Comparison of ENCODE assay signal across 8 cellular contexts in genomic region chr3:49019941-49020334, GRCh38. TPM values are rescaled to one million over a fixed set of nuclear protein-coding genes. Genes with fewer than 3 reads are reported as not detected.
DNase-seq lines count a peak whose midpoint lies in the region; ATAC-seq and TF ChIP-seq lines count a peak whose summit lies in the region.

No MANE protein-coding gene starts in this region.

- no peaks in the 10 kb centered on the region for H3K27me3 ChIP-seq in AG04450 (ENCODE audit: control insufficient read depth, insufficient read depth, low read length)

- peaks cover 10% of the 10 kb centered on the region for H3K4me1 ChIP-seq in mesodermal cell (ENCODE audit: control insufficient read depth, insufficient read depth, low read length, poor library complexity, severe bottlenecking)

- TF ChIP-seq CTCF in AG04450 (IDR thresholded peaks at IDR 0.05; ENCODE audit: low read depth, low read length) (no peak), astrocyte of the cerebellum (IDR thresholded peaks at IDR 0.05; ENCODE audit: low read depth, low read length, missing control alignments) (no peak), lower leg skin (IDR thresholded peaks at IDR 0.05) (no peak)

- peak overlapping the region; percentile 70 for H3K27ac ChIP-seq in AG04450 (ENCODE audit: low read depth, low read length)
- H3K27ac ChIP-seq in mesodermal cell (ENCODE audit: low read depth, low read length, severe bottlenecking), result no peak overlapping the region

- POLR2A ChIA-PET in AG04450 (lab: Yijun Ruan, JAX), result interaction anchor here (0.6 to 4.1 kb wide), 11 partner anchors 9 to 257 kb away, joined by 3 to 74 read pairs (median 11); partner anchors contain the start of genes IMPDH2, P4HTM, QRICH1 and WDR6

- no peak for ATAC-seq in GM21367 (IDR thresholded peaks at IDR 0.05; ENCODE audit: unreplicated experiment)

- CTCF ChIA-PET in AG04450 (lab: Charles Lee), result interaction anchor here (0.6 to 3.8 kb wide), 5 partner anchors 8 to 280 kb away, joined by 3 to 24 read pairs (median 6); partner anchors contain the start of genes QRICH1 and WDR6

- H3K4me3 ChIP-seq in AG04450 (ENCODE audit: low read depth, low read length) (peak overlapping the region; percentile 98), astrocyte of the cerebellum (ENCODE audit: low read depth, low read length) (peak overlapping the region; percentile 88), mesodermal cell (ENCODE audit: extremely low read depth, insufficient read depth, low read length, poor library complexity, severe bottlenecking) (peak overlapping the region; percentile 93), lower leg skin (ENCODE audit: low read depth, poor library complexity, severe bottlenecking) (no peak overlapping the region)

- intact Hi-C loops in lower leg skin (cut with DNase I; ENCODE audit: low total_unique reads), result no loop called here

- DNase-seq in AG04450 (ENCODE audit: low read depth, low spot score) (no peak), HT-29 (ENCODE audit: low spot score) (peak; percentile 30), astrocyte of the cerebellum (ENCODE audit: low read depth) (no peak), NCI-H1105 treated with DMSO at 0.1 percent for 48 hours (lab: John Stamatoyannopoulos, UW) (no peak), lower leg skin (ENCODE audit: low spot score in 2 of 2) (no peak)
- DNase-seq in activated CD4-positive, alpha-beta T cell treated with anti-CD3 and anti-CD28 coated beads, Interleukin-2, amount 50 U/mL, for 48 hours, result no peak

- WGBS in mesodermal cell (ENCODE audit: insufficient coverage in 2 of 2), 2 experiments, result 73 to 76% methylated on average over 12 of the region's 12 CpGs
- WGBS in lower leg skin, 2 donors, result 37 to 40% methylated on average over 12 of the region's 12 CpGs

- no peaks in the 10 kb centered on the region; the same call in 1 of the 2 replicates for H3K9me3 ChIP-seq in AG04450 (ENCODE audit: control insufficient read depth, insufficient read depth, low read length)
- no peaks in the 10 kb centered on the region for H3K9me3 ChIP-seq in mesodermal cell (ENCODE audit: control insufficient read depth, low read length)

- peaks cover 46% of the 10 kb centered on the region for H3K36me3 ChIP-seq in mesodermal cell (ENCODE audit: control insufficient read depth, insufficient read depth, low read length)

- in situ Hi-C loops in astrocyte of the cerebellum (cut with HindIII; ENCODE audit: low sequenced_read_pairs), result no loop called here

- TF ChIP-seq POLR2A in lower leg skin (IDR thresholded peaks at IDR 0.05), result no peak

RNA-seq across cellular contexts. Expression of gene DALRD3, which starts 1.6 kb away (rescaled TPM):
- 42.4 and 55.6 TPM in 2 replicates for polyA plus RNA-seq in AG04450 (2011; rRNA removed)
- polyA minus RNA-seq in AG04450 (2011; rRNA and poly(A)+ RNA removed), result 45.6 and 57.1 TPM in 2 replicates
- 42.2 and 45.4 TPM in 2 replicates for total RNA-seq in HT-29 (2014; rRNA removed; shearing (Covaris generic))
- 50.2 TPM for polyA plus RNA-seq in mesodermal cell (2013, experiment 1 of 2)
- polyA plus RNA-seq in mesodermal cell (2013, experiment 2 of 2), result 40.7 TPM
- 10 to 100 TPM; 51.5 to 78.4 (median 62.1) TPM for total RNA-seq in lower leg skin

RNA-seq across cellular contexts. Expression of gene NDUFAF3, which starts 2.0 kb away (rescaled TPM):
- polyA plus RNA-seq in AG04450 (2011; rRNA removed), result 47.0 and 69.2 TPM in 2 replicates
- 49.2 and 70.0 TPM in 2 replicates for polyA minus RNA-seq in AG04450 (2011; rRNA and poly(A)+ RNA removed)
- 254 and 271 TPM in 2 replicates for total RNA-seq in HT-29 (2014; rRNA removed; shearing (Covaris generic))
- 54.1 TPM for polyA plus RNA-seq in mesodermal cell (2013, experiment 1 of 2)
- 58.4 TPM for polyA plus RNA-seq in mesodermal cell (2013, experiment 2 of 2)
- total RNA-seq in lower leg skin, result 10 to 100 TPM; 24.2 to 85.9 (median 65.0) TPM

RNA-seq across cellular contexts. Expression of gene IMPDH2, which starts 9.3 kb away (rescaled TPM):
- 268 and 284 TPM in 2 replicates for polyA plus RNA-seq in AG04450 (2011; rRNA removed)
- polyA minus RNA-seq in AG04450 (2011; rRNA and poly(A)+ RNA removed), result 378 and 406 TPM in 2 replicates
- 265 and 282 TPM in 2 replicates for total RNA-seq in HT-29 (2014; rRNA removed; shearing (Covaris generic))
- polyA plus RNA-seq in mesodermal cell (2013, experiment 1 of 2), result 211 TPM
- 202 TPM for polyA plus RNA-seq in mesodermal cell (2013, experiment 2 of 2)
- 100 to 1,000 TPM; 205 to 275 (median 222) TPM for total RNA-seq in lower leg skin

RNA-seq across cellular contexts. Expression of gene WDR6, which starts 12.7 kb away (rescaled TPM):
- polyA plus RNA-seq in AG04450 (2011; rRNA removed), result 101 and 117 TPM in 2 replicates
- 106 and 161 TPM in 2 replicates for polyA minus RNA-seq in AG04450 (2011; rRNA and poly(A)+ RNA removed)
- total RNA-seq in HT-29 (2014; rRNA removed; shearing (Covaris generic)), result 82.3 and 87.1 TPM in 2 replicates
- polyA plus RNA-seq in mesodermal cell (2013, experiment 1 of 2), result 121 TPM
- polyA plus RNA-seq in mesodermal cell (2013, experiment 2 of 2), result 93.9 TPM
- 10 to 100 TPM; 39.5 to 86.9 (median 49.8) TPM for total RNA-seq in lower leg skin

RNA-seq across cellular contexts. Expression of gene P4HTM, which starts 29.9 kb away (rescaled TPM):
- polyA plus RNA-seq in AG04450 (2011; rRNA removed), result 18.2 and 22.5 TPM in 2 replicates
- polyA minus RNA-seq in AG04450 (2011; rRNA and poly(A)+ RNA removed), result 24.2 and 25.8 TPM in 2 replicates
- 61.2 and 67.7 TPM in 2 replicates for total RNA-seq in HT-29 (2014; rRNA removed; shearing (Covaris generic))
- polyA plus RNA-seq in mesodermal cell (2013, experiment 1 of 2), result 17.0 TPM
- polyA plus RNA-seq in mesodermal cell (2013, experiment 2 of 2), result 16.3 TPM
- 10 to 100 TPM; 23.4 to 41.9 (median 36.0) TPM for total RNA-seq in lower leg skin
